ENCODE assay signal across 10 cellular contexts in the genomic region with DNA sequence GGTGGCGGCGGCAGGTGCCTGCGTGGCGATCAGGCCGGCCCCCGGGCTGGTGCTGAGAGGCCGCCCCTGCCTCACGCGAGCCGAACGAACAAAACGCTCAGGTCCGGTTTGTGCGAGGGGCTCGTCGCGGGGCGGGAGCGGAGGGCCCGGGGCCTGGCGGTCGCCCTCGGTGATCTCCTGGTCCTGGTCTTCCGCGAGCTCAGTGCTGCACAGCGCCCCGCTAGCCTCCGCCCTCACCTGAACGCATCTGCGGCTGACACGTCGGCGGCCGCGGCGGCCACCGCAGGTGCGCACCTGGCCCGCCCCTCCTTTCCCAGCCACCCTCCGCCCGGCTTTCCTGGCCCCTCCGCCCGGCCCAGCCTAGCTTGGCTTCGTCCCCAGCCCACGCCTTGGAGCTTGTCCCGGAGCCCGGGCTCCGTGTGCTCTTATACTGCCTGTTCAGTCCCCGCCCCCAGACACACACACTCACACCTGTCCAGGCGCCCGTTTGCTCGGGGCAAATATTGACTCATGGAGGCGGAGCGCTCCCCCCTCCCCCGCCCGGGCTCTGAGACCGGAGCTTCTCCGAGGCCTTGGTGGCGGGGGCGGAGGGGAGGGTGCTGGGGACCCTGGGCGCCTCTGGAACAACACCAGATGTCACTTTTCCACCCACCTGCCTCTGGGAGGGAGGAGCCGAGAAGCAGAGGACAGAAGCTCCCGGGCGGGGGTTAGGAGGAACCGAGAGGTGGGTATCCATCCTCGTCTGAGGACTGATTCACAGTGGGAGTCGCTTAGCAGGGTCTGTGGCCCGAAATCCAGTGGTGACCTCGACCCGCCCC. TPM values are rescaled to one million over a fixed set of nuclear protein-coding genes. Genes with fewer than 3 reads are reported as not detected.
DNase-seq lines count a peak whose midpoint lies in the region; ATAC-seq, FAIRE-seq and TF ChIP-seq lines count a peak whose summit lies in the region.
"Had no signal": no experiment of that assay in that cellular context is flagged by ENCODE, and none has a peak within 500 bp of the region (broad histone marks: within the 10 kb centered on the region; RNA-seq: fewer than 3 reads in every experiment).

No MANE protein-coding gene starts in this region.

- no peaks in the 10 kb centered on the region for H3K4me1 ChIP-seq in endocrine pancreas (ENCODE audit: control insufficient read depth, insufficient read depth, low read length)
- peaks cover 20 to 30% (median 26%) of the 10 kb centered on the region in 6 donors for H3K4me1 ChIP-seq in spleen
- H3K4me1 ChIP-seq in aorta (ENCODE audit: control insufficient read depth in 1 of 2, insufficient read depth in 2 of 2, low read length in 2 of 2) = no peaks in the 10 kb centered on the region

- H3K4me3 ChIP-seq in endocrine pancreas (ENCODE audit: control insufficient read depth, insufficient read depth, low read length) (no peak overlapping the region), spleen (peak overlapping the region in 6 of 8 donors; percentile 10 to 59 (median 24)), aorta (ENCODE audit: low read length in 2 of 2) (no peak overlapping the region)

- ATAC-seq in aorta (ENCODE audit: low FRiP score) = no peak

- TF ChIP-seq CTCF in spleen (IDR thresholded peaks at IDR 0.05 in 8 of 11, conservative IDR thresholded peaks at IDR 0.05 in 3 of 11) = no peak

- DNase-seq in DMS 273 (lab: John Stamatoyannopoulos, UW; ENCODE audit: unreplicated experiment) (peak; percentile 89), DMS 273 treated with DMSO at 0.1 percent for 48 hours (lab: John Stamatoyannopoulos, UW) (no peak), NCI-H774 (lab: John Stamatoyannopoulos, UW) (peak; percentile 98), spleen (no peak), HTR-8/SVneo (ENCODE audit: insufficient read length, low spot score) (no peak), KG1 (lab: John Stamatoyannopoulos, UW) (no peak), aorta (no peak)

- H3K9me3 ChIP-seq in endocrine pancreas (ENCODE audit: control insufficient read depth, low read length) = no peaks in the 10 kb centered on the region
- no peaks in the 10 kb centered on the region for H3K9me3 ChIP-seq in spleen
- no peaks in the 10 kb centered on the region for H3K9me3 ChIP-seq in aorta (ENCODE audit: control insufficient read depth, low read length)

- FAIRE-seq in HTR-8/SVneo (lab: Jason Lieb, UNC) = no peak
- FAIRE-seq: A204.1 had no signal

- H3K27me3 ChIP-seq in endocrine pancreas (ENCODE audit: control insufficient read depth, insufficient read depth, low read length) (no peaks in the 10 kb centered on the region), spleen (replicated peaks in 1 of 7) (peaks cover 15 to 100% (median 78%) of the 10 kb centered on the region in 7 donors), aorta (ENCODE audit: control insufficient read depth in 1 of 2, insufficient read depth in 2 of 2, low read length in 1 of 2) (no peaks in the 10 kb centered on the region)

- no peak for TF ChIP-seq POLR2A in spleen (IDR thresholded peaks at IDR 0.05)

- 2 to 4% (median 3%) methylated on average over 38 to 70 of the region's 70 CpGs for WGBS in spleen, 5 donors
- WGBS in aorta, 2 donors = 2 to 3% methylated on average over 48 to 70 of the region's 70 CpGs

- H3K27ac ChIP-seq in spleen (no peak overlapping the region), aorta (ENCODE audit: low read depth in 1 of 2, low read length in 2 of 2) (no peak overlapping the region)

- peak overlapping the region; percentile 80 for H3K9ac ChIP-seq in endocrine pancreas (ENCODE audit: control insufficient read depth, insufficient read depth, low read length)

- H3K36me3 ChIP-seq in endocrine pancreas (ENCODE audit: control insufficient read depth, insufficient read depth, low read length) (no peaks in the 10 kb centered on the region), spleen (no peaks in the 10 kb centered on the region), aorta (ENCODE audit: control insufficient read depth in 1 of 2, insufficient read depth in 2 of 2, low read length in 1 of 2) (no peaks in the 10 kb centered on the region)

- intact Hi-C loops in spleen (cut with DNase I; ENCODE audit: low total_unique reads) (no loop called here), aorta (cut with DNase I) (no loop called here)

RNA-seq across cellular contexts. Expression of a gene that starts 8.6 kb away (rescaled TPM):
- total RNA-seq in spleen = not detected
- not detected for polyA plus RNA-seq in spleen
- not detected for total RNA-seq in aorta
- not detected for polyA plus RNA-seq in aorta
- total RNA-seq: epithelial cell of proximal tubule had no signal

RNA-seq across cellular contexts. Expression of a gene that starts 16.8 kb away (rescaled TPM):
- total RNA-seq in spleen = not detected
- polyA plus RNA-seq in spleen = not detected
- total RNA-seq in aorta = not detected
- polyA plus RNA-seq in aorta = 1 to 10 TPM in 1 of 2 donors, not detected in 1; 1.9 TPM
- total RNA-seq: epithelial cell of proximal tubule had no signal

RNA-seq across cellular contexts. Expression of a gene that starts 39.5 kb away (rescaled TPM):
- total RNA-seq in spleen (under 1 TPM in 1 of 7 donors, not detected in 6; 0.28 TPM), aorta (not detected)
- polyA plus RNA-seq in spleen (not detected), aorta (under 1 TPM in 1 of 2 donors, not detected in 1; 0.15 TPM)

RNA-seq across cellular contexts. Expression of a gene that starts 42.3 kb away (rescaled TPM):
- total RNA-seq in spleen (not detected), aorta (not detected)
- polyA plus RNA-seq in spleen (not detected), aorta (not detected)
- total RNA-seq: epithelial cell of proximal tubule had no signal

RNA-seq across cellular contexts. Expression of a gene that starts 58.9 kb away (rescaled TPM):
- total RNA-seq in spleen (not detected), aorta (not detected)
- polyA plus RNA-seq in spleen (under 1 TPM in 2 of 3 donors, not detected in 1; 0.06 to 0.13 TPM), aorta (1 to 10 TPM in 1 of 2 donors, under 1 TPM in 1; 0.05 to 2.0 TPM)
- total RNA-seq: epithelial cell of proximal tubule had no signal

Comparison
In these comparisons a context has a peak if more than half of its experiments do, and no peak if none do; other contexts are left out.
1. DNase-seq: peak in DMS 273 (single experiment) and NCI-H774 (single experiment); none in DMS 273 treated with DMSO at 0.1 percent for 48 hours (single experiment), spleen (single experiment), HTR-8/SVneo (single experiment), KG1 (single experiment) and aorta (0 of 2).
2. H3K4me3 ChIP-seq: peak in spleen (6 of 8); none in endocrine pancreas (single experiment) and aorta (0 of 2).